Comparison of ENCODE assay signal across 16 cellular contexts in the genomic region with DNA sequence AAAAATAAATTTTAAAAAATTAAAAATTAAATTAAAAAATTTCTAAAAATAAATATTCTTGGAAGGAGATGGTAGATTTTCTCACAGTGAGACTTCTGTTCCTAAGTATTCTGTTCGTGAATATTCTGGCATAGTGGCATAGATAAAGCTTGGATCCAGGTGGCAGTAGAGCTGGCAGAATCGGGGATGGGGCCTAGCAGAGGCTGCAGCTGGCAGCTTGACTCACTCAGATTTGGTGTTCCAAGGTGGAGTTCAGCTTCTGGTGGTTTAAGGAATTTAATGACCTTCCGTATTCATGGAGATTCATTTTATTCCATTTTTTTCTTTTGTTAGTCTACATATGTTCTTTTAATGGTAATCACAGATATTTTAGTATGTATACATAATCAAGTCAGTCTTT. TPM values are rescaled to one million over a fixed set of nuclear protein-coding genes. Genes with fewer than 3 reads are reported as not detected.
A peak's percentile ranks its signal among the peaks of the same experiment; 100 is the strongest.
DNase-seq lines count a peak whose midpoint lies in the region; ATAC-seq and TF ChIP-seq lines count a peak whose summit lies in the region.
"Had no signal": no experiment of that assay in that cellular context is flagged by ENCODE, and none has a peak within 500 bp of the region (broad histone marks: within the 10 kb centered on the region; RNA-seq: fewer than 3 reads in every experiment).

No MANE protein-coding gene starts in this region.

- H3K9me3 Mint-ChIP-seq in CD8-positive, alpha-beta T cell: no peaks in the 10 kb centered on the region
- H3K9me3 Mint-ChIP-seq in WTC11 (no peaks in the 10 kb centered on the region), mesothelial cell of epicardium (peaks cover 14% of the 10 kb centered on the region)
- H3K9me3 Mint-ChIP-seq: CD14-positive monocyte; CD8-positive, alpha-beta memory T cell had no signal

- POLR2A ChIA-PET in CD8-positive, alpha-beta T cell (lab: Charles Lee): no interaction called here
- POLR2A ChIA-PET in WTC11 (lab: Charles Lee): no interaction called here

- H4K20me1 ChIP-seq in osteoblast (ENCODE audit: insufficient read depth, low read length): peaks cover 5% of the 10 kb centered on the region

- intact Hi-C loops in CD8-positive, alpha-beta T cell (cut with DNase I, micrococcal nuclease): no loop called here

- H3K36me3 Mint-ChIP-seq in CD8-positive, alpha-beta T cell: peaks cover 3% of the 10 kb centered on the region
- H3K36me3 Mint-ChIP-seq in WTC11 (peaks cover 55% of the 10 kb centered on the region), mesothelial cell of epicardium (peaks cover 49% of the 10 kb centered on the region)
- H3K36me3 Mint-ChIP-seq: CD14-positive monocyte had no signal

- H3K27me3 Mint-ChIP-seq in CD8-positive, alpha-beta T cell (ENCODE audit: low read depth): no peaks in the 10 kb centered on the region
- no peaks in the 10 kb centered on the region for H3K27me3 Mint-ChIP-seq in WTC11 (ENCODE audit: low read depth)
- no peaks in the 10 kb centered on the region for H3K27me3 Mint-ChIP-seq in mesothelial cell of epicardium (ENCODE audit: low read depth)
- H3K27me3 Mint-ChIP-seq: CD8-positive, alpha-beta memory T cell had no signal

- H3K4me3 ChIP-seq in CD8-positive, alpha-beta T cell (ENCODE audit: low read depth, low read length): no peak overlapping the region
- H3K4me3 ChIP-seq in osteoblast (ENCODE audit: insufficient read depth, low read length) (no peak overlapping the region), MG63 (no peak overlapping the region)
- H3K4me3 ChIP-seq: GM23248 had no signal

- no peaks in the 10 kb centered on the region for H3K79me2 ChIP-seq in osteoblast (ENCODE audit: insufficient read depth, low read length)

- no peaks in the 10 kb centered on the region for H3K27me3 ChIP-seq in CD8-positive, alpha-beta T cell (ENCODE audit: insufficient read depth, low read length)
- H3K27me3 ChIP-seq in osteoblast (ENCODE audit: insufficient read depth, low read length) (no peaks in the 10 kb centered on the region), MG63 (no peaks in the 10 kb centered on the region)

- no peak overlapping the region for H3K4me3 Mint-ChIP-seq in CD8-positive, alpha-beta T cell
- H3K4me3 Mint-ChIP-seq in WTC11: no peak overlapping the region
- no peak overlapping the region for H3K4me3 Mint-ChIP-seq in mesothelial cell of epicardium
- H3K4me3 Mint-ChIP-seq: CD14-positive monocyte; CD8-positive, alpha-beta memory T cell had no signal

- H3K9me3 ChIP-seq in CD8-positive, alpha-beta T cell (ENCODE audit: low read length): no peaks in the 10 kb centered on the region
- H3K9me3 ChIP-seq in osteoblast (ENCODE audit: low read depth, low read length) (no peaks in the 10 kb centered on the region), MG63 (no peaks in the 10 kb centered on the region)

- H3K4me1 ChIP-seq in CD8-positive, alpha-beta T cell (ENCODE audit: insufficient read depth, low read length): no peaks in the 10 kb centered on the region
- H3K4me1 ChIP-seq in osteoblast (ENCODE audit: insufficient read depth, low read length): no peaks in the 10 kb centered on the region

- TF ChIP-seq CTCF in CD8-positive, alpha-beta T cell (IDR thresholded peaks at IDR 0.05): no peak
- TF ChIP-seq CTCF in WTC11 (IDR thresholded peaks at IDR 0.05) (no peak), osteoblast (IDR thresholded peaks at IDR 0.05; ENCODE audit: extremely low read depth, low read depth, low read length) (no peak), mesothelial cell of epicardium (IDR thresholded peaks at IDR 0.05; ENCODE audit: unreplicated experiment) (no peak)

- H3K4me1 Mint-ChIP-seq in CD8-positive, alpha-beta T cell (ENCODE audit: low read depth): no peaks in the 10 kb centered on the region
- H3K4me1 Mint-ChIP-seq in WTC11 (no peaks in the 10 kb centered on the region), mesothelial cell of epicardium (peaks cover 18% of the 10 kb centered on the region)
- H3K4me1 Mint-ChIP-seq: CD8-positive, alpha-beta memory T cell had no signal

- CTCF ChIA-PET in CD8-positive, alpha-beta T cell (lab: Charles Lee): interaction anchor here (0.9 to 1.2 kb wide), 2 partner anchors 11 to 265 kb away, joined by 3 read pairs; no protein-coding TSS in a partner anchor
- CTCF ChIA-PET in WTC11 (lab: Charles Lee): interaction anchor here (0.9 kb wide), 2 partner anchors 182 to 233 kb away, joined by 3 read pairs; no protein-coding TSS in a partner anchor

- H3K36me3 ChIP-seq in CD8-positive, alpha-beta T cell (ENCODE audit: insufficient read depth, low read length): no peaks in the 10 kb centered on the region
- peaks cover 90% of the 10 kb centered on the region for H3K36me3 ChIP-seq in osteoblast (ENCODE audit: insufficient read depth, low read length)
- H3K36me3 ChIP-seq in MG63: no peaks in the 10 kb centered on the region

- no peak overlapping the region for H2AFZ ChIP-seq in osteoblast (ENCODE audit: low read length)
- H2AFZ ChIP-seq: GM23248 had no signal

- H3K4me2 ChIP-seq in osteoblast (ENCODE audit: insufficient read depth, low read length): no peak overlapping the region

- peak overlapping the region; percentile 45 for H3K27ac Mint-ChIP-seq in CD8-positive, alpha-beta T cell
- H3K27ac Mint-ChIP-seq in WTC11: no peak overlapping the region
- no peak overlapping the region for H3K27ac Mint-ChIP-seq in mesothelial cell of epicardium
- H3K27ac Mint-ChIP-seq: CD14-positive monocyte had no signal

- H3K27ac ChIP-seq in CD8-positive, alpha-beta T cell (ENCODE audit: low read depth, low read length): no peak overlapping the region
- H3K27ac ChIP-seq in osteoblast (ENCODE audit: low read depth, low read length): no peak overlapping the region
- H3K27ac ChIP-seq: GM23248 had no signal

- DNase-seq in A172 (ENCODE audit: low spot score): peak; percentile 17
- DNase-seq in CD8-positive, alpha-beta T cell: no peak
- DNase-seq in WTC11 (ENCODE audit: low spot score): no peak
- peak; percentile 46 for DNase-seq in osteoblast (ENCODE audit: insufficient read length, low spot score, missing footprints)
- no peak for DNase-seq in mesothelial cell of epicardium (ENCODE audit: low spot score in 2 of 2, unreplicated experiment in 2 of 2)
- DNase-seq in MG63: no peak
- DNase-seq: CD8-positive, alpha-beta memory T cell; DMS153; DMS79 treated with DMSO at 0.1 percent for 48 hours; EL; GM23248; KBM-7 had no signal

- no peak for ATAC-seq in CD8-positive, alpha-beta T cell
- ATAC-seq in WTC11 (no peak), GM18502 (IDR thresholded peaks at IDR 0.05; ENCODE audit: poor library complexity, unreplicated experiment) (no peak), GM21786 (IDR thresholded peaks at IDR 0.05; ENCODE audit: unreplicated experiment) (no peak)
- ATAC-seq: HCT116 had no signal

TF ChIP-seq in WTC11, 78 proteins besides CTCF, POLR2A, EP300 and RAD21:
- TF ChIP-seq HMGA2 (CRISPR knock-in tag; IDR thresholded peaks at IDR 0.05) (peak; percentile 55; the same call in 1 of the 2 replicates), SMAD3 (CRISPR knock-in tag; IDR thresholded peaks at IDR 0.05; ENCODE audit: borderline replicate concordance) (no peak), NR1H2 (CRISPR knock-in tag; IDR thresholded peaks at IDR 0.05) (no peak)

RNA-seq across cellular contexts. Expression of a gene that starts 19.9 kb away (rescaled TPM):
- total RNA-seq in A172 (2014; rRNA removed; shearing (Covaris generic)): 56.5 and 69.8 TPM in 2 replicates
- total RNA-seq in CD8-positive, alpha-beta T cell: 1 to 10 TPM; 1.2 to 1.4 TPM
- 34.5 to 37.5 TPM (median 34.9 TPM) in 3 replicates for total RNA-seq in WTC11 (2021)
- total RNA-seq in osteoblast: 221 and 240 TPM in 2 replicates
- total RNA-seq in mesothelial cell of epicardium: 49.8 to 52.3 TPM (median 51.6 TPM) in 3 replicates
- 15.2 and 51.5 TPM in 2 replicates for total RNA-seq in MG63 (2014; rRNA removed; shearing (Covaris generic); ENCODE audit: low replicate concordance)

Comparison
In these comparisons a context has a peak if more than half of its experiments do, and no peak if none do; other contexts are left out.
1. DNase-seq: peak in A172 (single experiment) and osteoblast (single experiment); none in CD8-positive, alpha-beta T cell (0 of 7), WTC11 (single experiment), mesothelial cell of epicardium (0 of 2) and MG63 (single experiment).